In the genomic region with DNA sequence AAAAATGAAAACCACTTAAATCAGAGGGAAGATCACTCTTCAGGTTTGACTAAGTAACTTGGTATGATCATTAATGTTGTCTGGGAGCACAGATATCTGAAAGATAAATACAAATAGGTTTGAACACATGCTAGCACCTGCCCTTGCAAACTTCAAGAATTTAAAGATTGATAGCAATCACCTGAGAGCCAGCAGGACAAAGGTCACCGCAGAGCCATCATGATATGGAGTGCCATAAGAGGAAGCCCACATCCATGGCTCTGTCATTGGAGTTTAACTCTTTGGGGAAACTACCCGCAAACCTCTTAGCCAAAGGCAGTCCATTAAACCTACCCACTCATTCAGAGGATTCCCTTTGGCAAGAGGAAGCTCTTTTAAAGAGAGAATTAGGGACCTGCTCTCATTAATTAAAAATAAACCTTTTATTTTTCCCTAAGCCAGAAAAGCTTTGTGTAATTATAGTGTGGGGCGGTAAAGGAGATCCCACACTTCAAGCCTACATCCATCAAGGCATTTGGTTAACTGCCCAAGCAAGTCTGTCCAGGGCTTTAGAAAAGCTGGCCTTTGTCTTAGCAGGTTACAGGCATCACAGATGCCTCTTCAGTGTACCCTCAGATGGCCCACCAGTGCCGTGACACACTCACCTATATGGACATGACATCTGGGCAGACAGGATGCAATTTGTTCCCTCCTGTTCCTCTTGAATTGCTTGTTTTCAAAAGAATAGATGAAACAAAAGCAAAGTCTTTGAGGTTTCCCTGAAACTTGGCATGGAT, we compare ENCODE assay signal across 24 cellular contexts.
DNase-seq lines count a peak whose midpoint lies in the region; ATAC-seq and TF ChIP-seq lines count a peak whose summit lies in the region.
"Had no signal": no experiment of that assay in that cellular context is flagged by ENCODE, and none has a peak within 500 bp of the region (broad histone marks: within the 10 kb centered on the region; RNA-seq: fewer than 3 reads in every experiment).

No MANE protein-coding gene starts in this region.

- H3K4me1 ChIP-seq in breast epithelium: no peaks in the 10 kb centered on the region
- no peaks in the 10 kb centered on the region for H3K4me1 ChIP-seq in smooth muscle cell (ENCODE audit: low read depth)
- H3K4me1 ChIP-seq: BLaER1, pancreas had no signal

- no peak overlapping the region for H3K4me3 ChIP-seq in breast epithelium
- H3K4me3 ChIP-seq in smooth muscle cell: no peak overlapping the region
- H3K4me3 ChIP-seq: ascending aorta, BLaER1, lower lobe of right lung, pancreas, upper lobe of left lung had no signal

- no peak for TF ChIP-seq CTCF in breast epithelium (IDR thresholded peaks at IDR 0.05)
- no peak for TF ChIP-seq CTCF in MCF 10A (IDR thresholded peaks at IDR 0.05; ENCODE audit: unreplicated experiment)
- no peak for TF ChIP-seq CTCF in smooth muscle cell (IDR thresholded peaks at IDR 0.05; ENCODE audit: borderline replicate concordance, insufficient read depth, poor library complexity, severe bottlenecking)
- TF ChIP-seq CTCF in Calu3 (IDR thresholded peaks at IDR 0.05; ENCODE audit: unreplicated experiment): no peak

- H3K9me3 ChIP-seq in breast epithelium: no peaks in the 10 kb centered on the region
- H3K9me3 ChIP-seq in smooth muscle cell (replicated peaks; ENCODE audit: low read depth): no peaks in the 10 kb centered on the region
- H3K9me3 ChIP-seq: ascending aorta, BLaER1, lower lobe of right lung, pancreas, upper lobe of left lung had no signal

- DNase-seq in breast epithelium (ENCODE audit: low spot score in 2 of 2) (no peak), MCF 10A (ENCODE audit: unreplicated experiment) (no peak), NCI-H82 treated with DMSO at 0.1 percent for 48 hours (lab: John Stamatoyannopoulos, UW; ENCODE audit: unreplicated experiment) (peak; percentile 43), smooth muscle cell (lab: John Stamatoyannopoulos, UW; ENCODE audit: unreplicated experiment) (no peak), Calu3 (no peak), pons (ENCODE audit: low spot score) (no peak)
- DNase-seq: activated CD4-positive, alpha-beta T cell treated with anti-CD3 and anti-CD28 coated beads for 4 hours; activated effector memory CD4-positive, alpha-beta T cell treated with Interleukin-2 at 50 U/mL for 16 hours; DMS79 treated with DMSO at 0.1 percent for 48 hours; islet precursor cell; KG1; lower lobe of right lung; NCI-H1694; NCI-H526 treated with DMSO at 0.1 percent for 48 hours; pancreas; T-helper 17 cell; upper lobe of left lung had no signal

- H3K4me1 Mint-ChIP-seq in MCF 10A (ENCODE audit: insufficient read depth, unreplicated experiment) (peaks cover 12% of the 10 kb centered on the region), Calu3 (ENCODE audit: low read depth, unreplicated experiment) (no peaks in the 10 kb centered on the region)
- H3K4me1 Mint-ChIP-seq: central memory CD8-positive, alpha-beta T cell had no signal

- BruUV-seq in MCF 10A (replicated peaks; lab: Mats Ljungman, UMichigan) (no TSS peak), Calu3 (replicated peaks; lab: Mats Ljungman, UMichigan) (no TSS peak)

- H3K27ac ChIP-seq in breast epithelium: peak overlapping the region; percentile 12 to 30
- H3K27ac ChIP-seq in smooth muscle cell (ENCODE audit: low read depth): peak overlapping the region; percentile 17
- H3K27ac ChIP-seq: BLaER1, lower lobe of right lung, pancreas had no signal

- TF ChIP-seq POLR2A in breast epithelium (IDR thresholded peaks at IDR 0.05): no peak

- no peaks in the 10 kb centered on the region for H3K36me3 ChIP-seq in breast epithelium
- H3K36me3 ChIP-seq in smooth muscle cell (ENCODE audit: low read depth): no peaks in the 10 kb centered on the region
- H3K36me3 ChIP-seq: ascending aorta, BLaER1, lower lobe of right lung, pancreas, upper lobe of left lung had no signal

- no peaks in the 10 kb centered on the region for H3K27me3 ChIP-seq in breast epithelium
- H3K27me3 ChIP-seq in smooth muscle cell (ENCODE audit: low read depth): no peaks in the 10 kb centered on the region
- H3K27me3 ChIP-seq: ascending aorta, BLaER1, pancreas, upper lobe of left lung had no signal

- no peaks in the 10 kb centered on the region for H3K27me3 Mint-ChIP-seq in MCF 10A (ENCODE audit: insufficient read depth, unreplicated experiment)
- H3K27me3 Mint-ChIP-seq in Calu3 (ENCODE audit: unreplicated experiment): no peaks in the 10 kb centered on the region

- H3K4me2 ChIP-seq in smooth muscle cell: no peak overlapping the region
- H3K4me2 ChIP-seq: BLaER1 had no signal

- no peak overlapping the region for H2AFZ ChIP-seq in smooth muscle cell (ENCODE audit: low read depth)

- H3K9ac ChIP-seq in smooth muscle cell (ENCODE audit: low read depth): no peak overlapping the region
- H3K9ac ChIP-seq: BLaER1 had no signal

- CTCF ChIA-PET in MCF 10A (lab: Yijun Ruan, JAX) (no interaction called here), Calu3 (lab: Charles Lee) (no interaction called here)

- H3K4me3 Mint-ChIP-seq in MCF 10A (ENCODE audit: unreplicated experiment): no peak overlapping the region
- no peak overlapping the region for H3K4me3 Mint-ChIP-seq in Calu3 (ENCODE audit: low read depth, unreplicated experiment)
- H3K4me3 Mint-ChIP-seq: activated naive CD8-positive, alpha-beta T cell; central memory CD8-positive, alpha-beta T cell; T-helper 17 cell had no signal

- no peaks in the 10 kb centered on the region for H3F3A ChIP-seq in smooth muscle cell (ENCODE audit: low read depth)

- intact Hi-C loops in breast epithelium (cut with DNase I; ENCODE audit: low total_unique reads) (no loop called here), MCF 10A (cut with micrococcal nuclease) (no loop called here), Calu3 (cut with micrococcal nuclease; ENCODE audit: unreplicated experiment) (no loop called here)

- no peaks in the 10 kb centered on the region for H3K36me3 Mint-ChIP-seq in MCF 10A (ENCODE audit: insufficient read depth, unreplicated experiment)
- no peaks in the 10 kb centered on the region for H3K36me3 Mint-ChIP-seq in Calu3 (ENCODE audit: insufficient read depth, unreplicated experiment)
- H3K36me3 Mint-ChIP-seq: activated naive CD8-positive, alpha-beta T cell had no signal

- 82% methylated on average over 4 of the region's 4 CpGs for WGBS in smooth muscle cell (ENCODE audit: low lambda C conversion rate)

- ATAC-seq in esophagus mucosa (peak; percentile 80), GM18909 (IDR thresholded peaks at IDR 0.05; ENCODE audit: poor library complexity, unreplicated experiment) (no peak)
- ATAC-seq: HCT116, T-helper 17 cell had no signal

- H3K27ac Mint-ChIP-seq in MCF 10A (ENCODE audit: low read depth, unreplicated experiment) (no peak overlapping the region), Calu3 (ENCODE audit: unreplicated experiment) (no peak overlapping the region)
- H3K27ac Mint-ChIP-seq: activated naive CD8-positive, alpha-beta T cell; T-helper 17 cell had no signal

- H3K79me2 ChIP-seq in smooth muscle cell (ENCODE audit: low read depth): peaks cover 9% of the 10 kb centered on the region

- POLR2A ChIA-PET in MCF 10A (lab: Yijun Ruan, JAX): interaction anchor here (0.6 to 2.3 kb wide), 5 partner anchors 9 to 1590 kb away, joined by 3 to 8 read pairs (median 5); no protein-coding TSS in a partner anchor

- H4K20me1 ChIP-seq in smooth muscle cell (ENCODE audit: low read depth): peaks cover 15% of the 10 kb centered on the region
- H4K20me1 ChIP-seq: BLaER1 had no signal

- H3K9me3 Mint-ChIP-seq in MCF 10A (ENCODE audit: unreplicated experiment) (no peaks in the 10 kb centered on the region), Calu3 (ENCODE audit: low read depth, unreplicated experiment) (no peaks in the 10 kb centered on the region)
- H3K9me3 Mint-ChIP-seq: central memory CD8-positive, alpha-beta T cell had no signal
